In genomic region chr2:104758199-104758620, GRCh38 we compare ENCODE assay signal across 11 cellular contexts.
DNase-seq lines count a peak whose midpoint lies in the region; ATAC-seq and TF ChIP-seq lines count a peak whose summit lies in the region.
"Had no signal": no experiment of that assay in that cellular context is flagged by ENCODE, and none has a peak within 500 bp of the region (broad histone marks: within the 10 kb centered on the region; RNA-seq: fewer than 3 reads in every experiment).

No MANE protein-coding gene starts in this region.

- no peak overlapping the region for H3K4me3 Mint-ChIP-seq in activated CD8-positive, alpha-beta memory T cell treated with anti-CD3 and anti-CD28 coated beads, Interleukin-2, amount 10 ng/mL, durations not matched to agents 7 days and 5 days

- no peaks in the 10 kb centered on the region for H3K36me3 Mint-ChIP-seq in activated CD8-positive, alpha-beta memory T cell treated with anti-CD3 and anti-CD28 coated beads, Interleukin-2, amount 10 ng/mL, durations not matched to agents 7 days and 5 days

- in situ Hi-C loops in astrocyte of the spinal cord (cut with HindIII; ENCODE audit: low sequenced_read_pairs), result no loop called here

- H3K4me1 ChIP-seq in breast epithelium, result no peaks in the 10 kb centered on the region
- H3K4me1 ChIP-seq: upper lobe of left lung had no signal

- no peak for ATAC-seq in activated CD8-positive, alpha-beta memory T cell treated with anti-CD3 and anti-CD28 coated beads, Interleukin-2, amount 10 ng/mL, durations not matched to agents 7 days and 5 days
- ATAC-seq in HG03196 (IDR thresholded peaks at IDR 0.05; ENCODE audit: unreplicated experiment), result no peak
- ATAC-seq: GM12878 had no signal

- peak overlapping the region; percentile 18 for H3K27ac ChIP-seq in temporal lobe (ENCODE audit: low read depth, low read length)
- no peak overlapping the region for H3K27ac ChIP-seq in breast epithelium
- H3K27ac ChIP-seq: upper lobe of left lung had no signal

- DNase-seq in NCI-H2107 treated with DMSO at 0.1 percent for 48 hours (lab: John Stamatoyannopoulos, UW; ENCODE audit: unreplicated experiment), result peak; percentile 22
- no peak for DNase-seq in NCI-H2107 (lab: John Stamatoyannopoulos, UW)
- peak; percentile 85 for DNase-seq in astrocyte of the spinal cord (ENCODE audit: low read depth, low spot score)
- DNase-seq in iPS-NIHi7 (ENCODE audit: extremely low spot score), result peak; percentile 73
- DNase-seq in breast epithelium (ENCODE audit: low spot score in 2 of 2), result no peak
- DNase-seq in activated CD8-positive, alpha-beta memory T cell treated with anti-CD3 and anti-CD28 coated beads, Interleukin-2, amount 10 ng/mL, durations not matched to agents 7 days and 5 days, result no peak
- DNase-seq: NCI-H1048 had no signal

- H3K9me3 Mint-ChIP-seq in activated CD8-positive, alpha-beta memory T cell treated with anti-CD3 and anti-CD28 coated beads, Interleukin-2, amount 10 ng/mL, durations not matched to agents 7 days and 5 days (ENCODE audit: low read depth), result peaks cover 4% of the 10 kb centered on the region

- H3K4me3 ChIP-seq in astrocyte of the spinal cord (ENCODE audit: low read depth, low read length) (no peak overlapping the region), breast epithelium (no peak overlapping the region)
- H3K4me3 ChIP-seq: GM12878, upper lobe of left lung had no signal

- H3K36me3 ChIP-seq in breast epithelium, result no peaks in the 10 kb centered on the region
- H3K36me3 ChIP-seq: upper lobe of left lung had no signal

- TF ChIP-seq POLR2A in breast epithelium (IDR thresholded peaks at IDR 0.05), result no peak

- H3K4me1 Mint-ChIP-seq in activated CD8-positive, alpha-beta memory T cell treated with anti-CD3 and anti-CD28 coated beads, Interleukin-2, amount 10 ng/mL, durations not matched to agents 7 days and 5 days, result no peaks in the 10 kb centered on the region

- H3K27me3 ChIP-seq in breast epithelium, result peaks cover 0 to 6% of the 10 kb centered on the region in 2 donors
- H3K27me3 ChIP-seq: upper lobe of left lung had no signal

- no peak overlapping the region for H3K27ac Mint-ChIP-seq in activated CD8-positive, alpha-beta memory T cell treated with anti-CD3 and anti-CD28 coated beads, Interleukin-2, amount 10 ng/mL, durations not matched to agents 7 days and 5 days

- CTCF ChIA-PET in activated CD8-positive, alpha-beta memory T cell treated with anti-CD3 and anti-CD28 coated beads, Interleukin-2, amount 10 ng/mL, durations not matched to agents 7 days and 5 days (lab: Charles Lee), result no interaction called here

- intact Hi-C loops in breast epithelium (cut with DNase I; ENCODE audit: low total_unique reads), result no loop called here

- no peaks in the 10 kb centered on the region for H3K9me3 ChIP-seq in breast epithelium
- H3K9me3 ChIP-seq: upper lobe of left lung had no signal

- H3K27me3 Mint-ChIP-seq in activated CD8-positive, alpha-beta memory T cell treated with anti-CD3 and anti-CD28 coated beads, Interleukin-2, amount 10 ng/mL, durations not matched to agents 7 days and 5 days, result no peaks in the 10 kb centered on the region

- TF ChIP-seq CTCF in astrocyte of the spinal cord (IDR thresholded peaks at IDR 0.05; ENCODE audit: low read depth, low read length), result no peak
- TF ChIP-seq CTCF in breast epithelium (IDR thresholded peaks at IDR 0.05), result no peak

Comparison
In these comparisons a context has a peak if more than half of its experiments do, and no peak if none do; other contexts are left out.
1. DNase-seq: peak in NCI-H2107 treated with DMSO at 0.1 percent for 48 hours (single experiment), astrocyte of the spinal cord (single experiment) and iPS-NIHi7 (single experiment); none in NCI-H2107 (single experiment), breast epithelium (0 of 2) and activated CD8-positive, alpha-beta memory T cell treated with anti-CD3 and anti-CD28 coated beads, Interleukin-2, amount 10 ng/mL, durations not matched to agents 7 days and 5 days (single experiment).